11 cellular contexts compared by ENCODE assay signal in genomic region chr11:67440229-67441081, GRCh38. TPM values are rescaled to one million over a fixed set of nuclear protein-coding genes. Genes with fewer than 3 reads are reported as not detected.
DNase-seq lines count a peak whose midpoint lies in the region; ATAC-seq and TF ChIP-seq lines count a peak whose summit lies in the region.
"Had no signal": no experiment of that assay in that cellular context is flagged by ENCODE, and none has a peak within 500 bp of the region (broad histone marks: within the 10 kb centered on the region; RNA-seq: fewer than 3 reads in every experiment).

No MANE protein-coding gene starts in this region.

- peak overlapping the region; percentile 98 for H3K4me3 Mint-ChIP-seq in activated naive CD8-positive, alpha-beta T cell treated with anti-CD3 and anti-CD28 coated beads, Interleukin-2, amount 10 ng/mL, durations not matched to agents 7 days and 5 days
- peak overlapping the region; percentile 52 for H3K4me3 Mint-ChIP-seq in nephron progenitor cell

- H3K9me3 Mint-ChIP-seq in activated naive CD8-positive, alpha-beta T cell treated with anti-CD3 and anti-CD28 coated beads, Interleukin-2, amount 10 ng/mL, durations not matched to agents 7 days and 5 days, result no peaks in the 10 kb centered on the region
- no peaks in the 10 kb centered on the region for H3K9me3 Mint-ChIP-seq in nephron progenitor cell

- H3K4me1 Mint-ChIP-seq in activated naive CD8-positive, alpha-beta T cell treated with anti-CD3 and anti-CD28 coated beads, Interleukin-2, amount 10 ng/mL, durations not matched to agents 7 days and 5 days, result peaks cover 39% of the 10 kb centered on the region
- H3K4me1 Mint-ChIP-seq in nephron progenitor cell, result peaks cover 24% of the 10 kb centered on the region

- H3K27ac ChIP-seq in BLaER1 (peak overlapping the region; percentile 79), HL-60 (replicated peaks) (peak overlapping the region; percentile 17), upper lobe of left lung (peak overlapping the region in 2 of 4 donors; percentile 52 to 74)

- H3K27me3 ChIP-seq in BLaER1, result no peaks in the 10 kb centered on the region
- no peaks in the 10 kb centered on the region for H3K27me3 ChIP-seq in HL-60 (ENCODE audit: insufficient read depth, poor library complexity, severe bottlenecking)
- H3K27me3 ChIP-seq in upper lobe of left lung, result no peaks in the 10 kb centered on the region

- TF ChIP-seq POLR2A in upper lobe of left lung (IDR thresholded peaks at IDR 0.05), result no peak

- no peak for ATAC-seq in activated naive CD8-positive, alpha-beta T cell treated with anti-CD3 and anti-CD28 coated beads, Interleukin-2, amount 10 ng/mL, durations not matched to agents 7 days and 5 days (ENCODE audit: low read depth)
- no peak for ATAC-seq in upper lobe of left lung (ENCODE audit: low FRiP score in 2 of 2)
- ATAC-seq in HG03521 (IDR thresholded peaks at IDR 0.05; ENCODE audit: unreplicated experiment), result no peak

- peaks cover 90% of the 10 kb centered on the region for H3K4me1 ChIP-seq in BLaER1
- H3K4me1 ChIP-seq in upper lobe of left lung, result peaks cover 20 to 61% (median 29%) of the 10 kb centered on the region in 4 donors

- no peak for TF ChIP-seq EP300 in upper lobe of left lung (IDR thresholded peaks at IDR 0.05)

- peak overlapping the region; percentile 64 for H3K9ac ChIP-seq in BLaER1

- no peaks in the 10 kb centered on the region for H3K27me3 Mint-ChIP-seq in activated naive CD8-positive, alpha-beta T cell treated with anti-CD3 and anti-CD28 coated beads, Interleukin-2, amount 10 ng/mL, durations not matched to agents 7 days and 5 days
- H3K27me3 Mint-ChIP-seq in nephron progenitor cell (ENCODE audit: low read depth, poor library complexity), result no peaks in the 10 kb centered on the region

- H3K9me3 ChIP-seq in BLaER1 (no peaks in the 10 kb centered on the region), upper lobe of left lung (no peaks in the 10 kb centered on the region)

- H4K20me1 ChIP-seq in BLaER1, result peaks cover 13% of the 10 kb centered on the region

- POLR2A ChIA-PET in activated naive CD8-positive, alpha-beta T cell treated with anti-CD3 and anti-CD28 coated beads, Interleukin-2, amount 10 ng/mL, durations not matched to agents 7 days and 5 days (lab: Charles Lee), result interaction anchor here (0.8 to 16.3 kb wide), 9 partner anchors 9 to 49 kb away, joined by 4 to 491 read pairs (median 6); partner anchors contain the start of genes AIP, CARNS1, PPP1CA and RAD9A

- peak overlapping the region; percentile 97 for H3K4me2 ChIP-seq in BLaER1

- peaks cover 25% of the 10 kb centered on the region for H3K36me3 Mint-ChIP-seq in activated naive CD8-positive, alpha-beta T cell treated with anti-CD3 and anti-CD28 coated beads, Interleukin-2, amount 10 ng/mL, durations not matched to agents 7 days and 5 days
- peaks cover 5% of the 10 kb centered on the region for H3K36me3 Mint-ChIP-seq in nephron progenitor cell (ENCODE audit: low read depth)

- 77 to 81% methylated on average over 9 to 17 of the region's 17 CpGs for WGBS in upper lobe of left lung, 2 donors

- H3K36me3 ChIP-seq in BLaER1, result peaks cover 8% of the 10 kb centered on the region
- H3K36me3 ChIP-seq in upper lobe of left lung, result peaks cover 0 to 57% (median 46%) of the 10 kb centered on the region in 4 donors

- H3K27ac Mint-ChIP-seq in activated naive CD8-positive, alpha-beta T cell treated with anti-CD3 and anti-CD28 coated beads, Interleukin-2, amount 10 ng/mL, durations not matched to agents 7 days and 5 days, result peak overlapping the region; percentile 96
- peak overlapping the region; percentile 39 for H3K27ac Mint-ChIP-seq in nephron progenitor cell

- no peak for DNase-seq in HL-60 (ENCODE audit: low read depth in 1 of 2, low spot score in 1 of 2)
- no peak for DNase-seq in activated naive CD8-positive, alpha-beta T cell treated with anti-CD3 and anti-CD28 coated beads, Interleukin-2, amount 10 ng/mL, durations not matched to agents 7 days and 5 days
- no peak for DNase-seq in nephron progenitor cell
- no peak for DNase-seq in DMS79 (lab: John Stamatoyannopoulos, UW)
- DNase-seq in upper lobe of left lung, result no peak
- no peak for DNase-seq in NK-92 treated with Interleukin-12 subunit alpha and Interleukin-12 subunit beta, amount 100 ng/mL, for 24 hours (lab: John Stamatoyannopoulos, UW)
- DNase-seq: activated CD4-positive, CD25-positive, alpha-beta regulatory T cell treated with anti-CD3 and anti-CD28 coated beads, Interleukin-2, amount 50 U/mL, for 72 hours had no signal

- H3K4me3 ChIP-seq in BLaER1 (peak overlapping the region; percentile 28; the same call in 1 of the 2 replicates), HL-60 (replicated peaks; ENCODE audit: insufficient read depth, low read length) (no peak overlapping the region), upper lobe of left lung (no peak overlapping the region)

- TF ChIP-seq CTCF in HL-60 (IDR thresholded peaks at IDR 0.05; ENCODE audit: insufficient read depth, low read length) (no peak), nephron progenitor cell (IDR thresholded peaks at IDR 0.05) (no peak), upper lobe of left lung (IDR thresholded peaks at IDR 0.05) (no peak)

RNA-seq across cellular contexts. Expression of gene CORO1B, which starts 2.8 kb away (rescaled TPM):
- total RNA-seq in activated naive CD8-positive, alpha-beta T cell treated with anti-CD3 and anti-CD28 coated beads, Interleukin-2, amount 10 ng/mL, durations not matched to agents 7 days and 5 days, result 100 to 1,000 TPM; 168 to 195 TPM
- total RNA-seq in upper lobe of left lung, result 100 to 1,000 TPM in 4 of 6 donors, 10 to 100 TPM in 2; 49.0 to 178 (median 118) TPM

RNA-seq across cellular contexts. Expression of gene PTPRCAP, which starts 3.0 kb away (rescaled TPM):
- total RNA-seq in activated naive CD8-positive, alpha-beta T cell treated with anti-CD3 and anti-CD28 coated beads, Interleukin-2, amount 10 ng/mL, durations not matched to agents 7 days and 5 days, result 100 to 1,000 TPM; 351 to 371 TPM
- total RNA-seq in upper lobe of left lung, result 10 to 100 TPM; 12.8 to 34.0 (median 18.0) TPM
- total RNA-seq: RPMI7951 had no signal

RNA-seq across cellular contexts. Expression of gene GPR152, which starts 12.1 kb away (rescaled TPM):
- total RNA-seq in activated naive CD8-positive, alpha-beta T cell treated with anti-CD3 and anti-CD28 coated beads, Interleukin-2, amount 10 ng/mL, durations not matched to agents 7 days and 5 days, result not detected
- not detected for total RNA-seq in upper lobe of left lung
- total RNA-seq: fibroblast of lung, RPMI7951 had no signal

RNA-seq across cellular contexts. Expression of gene RPS6KB2, which starts 12.2 kb away (rescaled TPM):
- 10 to 100 TPM; 69.0 to 71.4 TPM for total RNA-seq in activated naive CD8-positive, alpha-beta T cell treated with anti-CD3 and anti-CD28 coated beads, Interleukin-2, amount 10 ng/mL, durations not matched to agents 7 days and 5 days
- 10 to 100 TPM; 35.2 to 94.3 (median 50.4) TPM for total RNA-seq in upper lobe of left lung

RNA-seq across cellular contexts. Expression of gene CABP4, which starts 14.7 kb away (rescaled TPM):
- 1 to 10 TPM; 2.8 to 3.0 TPM for total RNA-seq in activated naive CD8-positive, alpha-beta T cell treated with anti-CD3 and anti-CD28 coated beads, Interleukin-2, amount 10 ng/mL, durations not matched to agents 7 days and 5 days
- total RNA-seq in upper lobe of left lung, result 1 to 10 TPM; 1.5 to 4.7 (median 2.3) TPM
- total RNA-seq: fibroblast of lung, RPMI7951 had no signal

Comparison
In these comparisons a context has a peak if more than half of its experiments do, and no peak if none do; other contexts are left out.
1. RNA of gene PTPRCAP, which starts 3.0 kb away (total RNA-seq): 351 to 371 TPM in activated naive CD8-positive, alpha-beta T cell treated with anti-CD3 and anti-CD28 coated beads, Interleukin-2, amount 10 ng/mL, durations not matched to agents 7 days and 5 days; 12.8 to 34.0 TPM in upper lobe of left lung; every median in the first group is over 10 times any median in the second.